Comparison of ENCODE assay signal across 21 cellular contexts in the genomic region with DNA sequence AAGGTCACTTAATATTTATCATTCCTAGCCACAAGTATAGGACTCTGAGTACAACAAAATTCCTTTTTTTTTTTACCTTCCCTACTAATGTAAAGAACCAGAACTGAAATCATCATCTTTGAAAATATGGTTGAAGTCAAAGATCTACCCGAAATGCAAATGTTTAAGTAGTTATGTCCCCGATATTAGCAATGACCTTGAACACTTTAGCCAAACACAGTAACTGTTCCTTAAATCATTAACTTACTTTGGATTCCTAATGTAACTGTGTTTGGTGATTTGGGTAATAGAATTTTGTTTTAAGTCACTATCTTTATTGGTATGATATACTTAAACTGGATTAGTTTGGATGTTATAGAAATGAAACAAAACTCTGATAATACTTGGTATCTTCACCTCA.
"Had no signal": no experiment of that assay in that cellular context is flagged by ENCODE, and none has a peak within 500 bp of the region (broad histone marks: within the 10 kb centered on the region; RNA-seq: fewer than 3 reads in every experiment).

No MANE protein-coding gene starts in this region.

- DNase-seq: colonic mucosa; dermis blood vessel endothelial cell; esophagus squamous epithelium; foreskin fibroblast; glutamatergic neuron; immature natural killer cell; left colon; left ventricle myocardium superior; naive thymus-derived CD4-positive, alpha-beta T cell; nephron progenitor cell; posterior cingulate gyrus; sigmoid colon; stimulated activated CD4-positive, alpha-beta T cell treated with anti-CD3 and anti-CD28 coated beads, Interleukin-2, amount 100 ng/mL, for 24 hours; stimulated activated naive CD4-positive, alpha-beta T cell; stomach; substantia nigra; transverse colon had no signal

- H3K27ac ChIP-seq: colonic mucosa, esophagus squamous epithelium, gastroesophageal sphincter, neutrophil, sigmoid colon, skin epidermis, stomach, thoracic aorta, transverse colon had no signal

- H3K4me3 ChIP-seq: colonic mucosa, esophagus squamous epithelium, gastroesophageal sphincter, sigmoid colon, skin epidermis, stomach, thoracic aorta, transverse colon had no signal

- ATAC-seq: gastroesophageal sphincter; left colon; left ventricle myocardium superior; naive thymus-derived CD4-positive, alpha-beta T cell had no signal

- H3K36me3 ChIP-seq: colonic mucosa, esophagus squamous epithelium, gastroesophageal sphincter, sigmoid colon, stomach, thoracic aorta, transverse colon had no signal

- H3K9me3 ChIP-seq: colonic mucosa, esophagus squamous epithelium, gastroesophageal sphincter, neutrophil, sigmoid colon, stomach, thoracic aorta, transverse colon had no signal

- H3K4me1 ChIP-seq: colonic mucosa had no signal

- H3K27me3 ChIP-seq: colonic mucosa, esophagus squamous epithelium, gastroesophageal sphincter, neutrophil, sigmoid colon, stomach, transverse colon had no signal
